8 cellular contexts compared by ENCODE assay signal in genomic region chr14:69129264-69129880, GRCh38. TPM values are rescaled to one million over a fixed set of nuclear protein-coding genes. Genes with fewer than 3 reads are reported as not detected.
DNase-seq lines count a peak whose midpoint lies in the region; ATAC-seq, FAIRE-seq and TF ChIP-seq lines count a peak whose summit lies in the region.

No MANE protein-coding gene starts in this region.

- no peaks in the 10 kb centered on the region for H3K9me3 Mint-ChIP-seq in astrocyte (ENCODE audit: unreplicated experiment)

- DNase-seq in BJ (ENCODE audit: low read depth) (no peak), NCI-H1930 (lab: John Stamatoyannopoulos, UW) (peak; percentile 64 to 76), T-helper 9 cell (peak; percentile 63), astrocyte (ENCODE audit: low read depth) (peak; percentile 65), hepatocyte (ENCODE audit: low spot score) (peak; percentile 92), sciatic nerve (ENCODE audit: low spot score) (peak; percentile 78)

- H2AFZ ChIP-seq in astrocyte (ENCODE audit: low read depth, low read length) (no peak overlapping the region), hepatocyte (no peak overlapping the region)

- WGBS in hepatocyte (ENCODE audit: low lambda C conversion rate, missing lambda C conversion rate), result 15% methylated on average over 7 of the region's 7 CpGs

- H3K27me3 Mint-ChIP-seq in astrocyte (ENCODE audit: low read depth, unreplicated experiment), result no peaks in the 10 kb centered on the region

- no peak overlapping the region for H3K4me3 ChIP-seq in BJ (ENCODE audit: low read depth, low read length)
- H3K4me3 ChIP-seq in astrocyte (ENCODE audit: insufficient read depth, low read depth, low read length), result no peak overlapping the region
- no peak overlapping the region for H3K4me3 ChIP-seq in hepatocyte

- peaks cover 77% of the 10 kb centered on the region for H3K79me2 ChIP-seq in astrocyte (ENCODE audit: insufficient read depth, low read length)
- H3K79me2 ChIP-seq in hepatocyte, result peaks cover 94% of the 10 kb centered on the region

- CTCF ChIA-PET in BJ (lab: Yijun Ruan, JAX), result interaction anchor here (0.6 to 3.2 kb wide), 30 partner anchors 9 to 330 kb away, joined by 3 to 19 read pairs (median 5); partner anchors contain the start of gene EXD2

- no peak overlapping the region for H3K27ac ChIP-seq in astrocyte (ENCODE audit: low read depth, low read length)
- H3K27ac ChIP-seq in hepatocyte, result peak overlapping the region; percentile 67

- H4K20me1 ChIP-seq in astrocyte (ENCODE audit: insufficient read depth, low read length) (peaks cover 94% of the 10 kb centered on the region), hepatocyte (ENCODE audit: insufficient read depth, poor library complexity, severe bottlenecking) (peaks cover 92% of the 10 kb centered on the region)

- peak overlapping the region; percentile 44 for H3K9ac ChIP-seq in astrocyte (ENCODE audit: low read length)

- H3K4me1 ChIP-seq in astrocyte (ENCODE audit: insufficient read depth, low read length) (peaks cover 29% of the 10 kb centered on the region), hepatocyte (ENCODE audit: insufficient read depth) (peaks cover 13% of the 10 kb centered on the region)

- no peaks in the 10 kb centered on the region for H3K9me3 ChIP-seq in astrocyte (ENCODE audit: insufficient read depth, low read depth, low read length)
- no peaks in the 10 kb centered on the region for H3K9me3 ChIP-seq in hepatocyte (ENCODE audit: low read depth)

- H3K4me2 ChIP-seq in astrocyte (ENCODE audit: low read length) (peak overlapping the region; percentile 43), hepatocyte (peak overlapping the region; percentile 53)

- H3K36me3 ChIP-seq in BJ (ENCODE audit: control insufficient read depth, insufficient read depth, low read length) (no peaks in the 10 kb centered on the region), astrocyte (ENCODE audit: insufficient read depth, low read length) (no peaks in the 10 kb centered on the region), hepatocyte (replicated peaks; ENCODE audit: insufficient read depth, low read depth) (no peaks in the 10 kb centered on the region)

- POLR2A ChIA-PET in BJ (lab: Charles Lee), result interaction anchor here (0.7 kb wide), 1 partner anchor 269 kb away, joined by 3 read pairs; no protein-coding TSS in a partner anchor

- TF ChIP-seq CTCF in BJ (IDR thresholded peaks at IDR 0.05; ENCODE audit: insufficient read depth, low read depth, low read length) (peak; percentile 95), astrocyte (IDR thresholded peaks at IDR 0.05; ENCODE audit: insufficient read depth, low read depth, low read length) (peak; percentile 99), hepatocyte (IDR thresholded peaks at IDR 0.05; ENCODE audit: poor library complexity) (peak; percentile 95)

- no peaks in the 10 kb centered on the region for H3K36me3 Mint-ChIP-seq in astrocyte (ENCODE audit: low read depth, unreplicated experiment)

- intact Hi-C loops in sciatic nerve (cut with DNase I), result no loop called here

- peak overlapping the region; percentile 74 for H3K4me3 Mint-ChIP-seq in astrocyte (ENCODE audit: unreplicated experiment)

- H3K4me1 Mint-ChIP-seq in astrocyte (ENCODE audit: low read depth, unreplicated experiment), result peaks cover 58% of the 10 kb centered on the region

- H3K27me3 ChIP-seq in BJ (ENCODE audit: control insufficient read depth, insufficient read depth, low read length), result no peaks in the 10 kb centered on the region
- no peaks in the 10 kb centered on the region for H3K27me3 ChIP-seq in astrocyte (ENCODE audit: insufficient read depth, low read length)
- H3K27me3 ChIP-seq in hepatocyte, result no peaks in the 10 kb centered on the region

- no peaks in the 10 kb centered on the region for H3K9me2 ChIP-seq in hepatocyte (replicated peaks; ENCODE audit: insufficient read depth)

- FAIRE-seq in astrocyte (lab: Jason Lieb, UNC), result peak; percentile 58

- ATAC-seq in GM21723 (IDR thresholded peaks at IDR 0.05; ENCODE audit: unreplicated experiment), result peak; percentile 67
- peak; percentile 87 for ATAC-seq in sciatic nerve
- no peak for ATAC-seq in GM18517 (IDR thresholded peaks at IDR 0.05; ENCODE audit: unreplicated experiment)

- peak overlapping the region; percentile 91 for H3K27ac Mint-ChIP-seq in astrocyte (ENCODE audit: unreplicated experiment)

RNA-seq across cellular contexts. Expression of gene DCAF5, which starts 23.5 kb away (rescaled TPM):
- polyA plus RNA-seq in BJ (2011; rRNA removed) (27.5 and 42.0 TPM in 2 replicates), hepatocyte (45.4 and 47.6 TPM in 2 replicates)
- polyA minus RNA-seq in BJ (2011; rRNA and poly(A)+ RNA removed), result 30.0 and 34.9 TPM in 2 replicates
- total RNA-seq in astrocyte (54.5 and 54.6 TPM in 2 replicates), hepatocyte (34.4 and 38.2 TPM in 2 replicates), sciatic nerve (42.8 TPM)
